In genomic region chr3:101414121-101414520, GRCh38 we compare ENCODE assay signal across 21 cellular contexts.
A peak's percentile ranks its signal among the peaks of the same experiment; 100 is the strongest.
DNase-seq lines count a peak whose midpoint lies in the region; ATAC-seq, FAIRE-seq and TF ChIP-seq lines count a peak whose summit lies in the region.
"Had no signal": no experiment of that assay in that cellular context is flagged by ENCODE, and none has a peak within 500 bp of the region (broad histone marks: within the 10 kb centered on the region; RNA-seq: fewer than 3 reads in every experiment).

No MANE protein-coding gene starts in this region.

- peak overlapping the region in 1 of 8 donors; percentile 9 for H3K4me3 Mint-ChIP-seq in CD4-positive, alpha-beta memory T cell
- H3K4me3 Mint-ChIP-seq: CD8-positive, alpha-beta memory T cell had no signal

- 68% methylated on average over 6 of the region's 6 CpGs for WGBS in K562 (ENCODE audit: insufficient coverage, low coverage, missing lambda C conversion rate)

- peak; percentile 35 for DNase-seq in NCI-H2171 treated with DMSO at 0.1 percent for 48 hours (lab: John Stamatoyannopoulos, UW)
- no peak for DNase-seq in NCI-H2171 (lab: John Stamatoyannopoulos, UW)
- DNase-seq in CD4-positive, alpha-beta memory T cell: no peak
- DNase-seq in NCI-H2196 (lab: John Stamatoyannopoulos, UW; ENCODE audit: unreplicated experiment): peak; percentile 83
- no peak for DNase-seq in K562 (ENCODE audit: extremely low read depth in 1 of 4, low spot score in 3 of 4)
- DNase-seq in hypothalamus (lab: John Stamatoyannopoulos, UW): no peak
- DNase-seq: activated CD4-positive, CD25-positive, alpha-beta regulatory T cell treated with anti-CD3 and anti-CD28 coated beads, Interleukin-2, amount 50 U/mL, for 72 hours; activated T-cell treated with anti-CD3 and anti-CD28 coated beads, Interleukin-2, amount 50 U/mL, for 48 hours; amniotic stem cell; CD8-positive, alpha-beta memory T cell; cerebellar nuclear complex; mucosa of descending colon; ovary; Peyer's patch had no signal

- no peaks in the 10 kb centered on the region for H3K27me3 Mint-ChIP-seq in CD4-positive, alpha-beta memory T cell
- H3K27me3 Mint-ChIP-seq: CD8-positive, alpha-beta memory T cell had no signal

- peaks cover 2% of the 10 kb centered on the region; the same call in 1 of the 3 replicates for H3K79me2 ChIP-seq in K562 (ENCODE audit: control insufficient read depth, insufficient read depth, low read length)

- H3K4me3 ChIP-seq in CD4-positive, alpha-beta memory T cell (ENCODE audit: low read length in 2 of 2): no peak overlapping the region
- no peak overlapping the region for H3K4me3 ChIP-seq in K562
- H3K4me3 ChIP-seq: mucosa of descending colon, ovary, Peyer's patch, skin epidermis, tibial nerve had no signal

- peaks cover 15% of the 10 kb centered on the region for H3K4me1 ChIP-seq in CD4-positive, alpha-beta memory T cell (ENCODE audit: insufficient read depth, low read length)
- H3K4me1 ChIP-seq in K562 (replicated peaks in 1 of 2; ENCODE audit: control insufficient read depth in 2 of 2, insufficient read depth in 2 of 2, low read length in 2 of 2): no peaks in the 10 kb centered on the region; a peak in 1 of 5 replicates
- H3K4me1 ChIP-seq: Peyer's patch, tibial nerve had no signal

- in situ Hi-C loops in K562 (cut with MboI): no loop called here

- peak overlapping the region in 5 of 7 donors; percentile 9 to 61 (median 48) for H3K27ac Mint-ChIP-seq in CD4-positive, alpha-beta memory T cell

- H3K9me3 ChIP-seq in CD4-positive, alpha-beta memory T cell (ENCODE audit: control insufficient read depth in 1 of 2, low read length in 2 of 2): no peaks in the 10 kb centered on the region
- H3K9me3 ChIP-seq in K562 (replicated peaks; ENCODE audit: control insufficient read depth, insufficient read depth, low read depth, low read length): no peaks in the 10 kb centered on the region; the same call in 1 of the 2 replicates
- H3K9me3 ChIP-seq: ovary, Peyer's patch had no signal

- peak; percentile 33; the same call in 2 of the 3 replicates for ATAC-seq in K562
- no peak for ATAC-seq in HG02678 (IDR thresholded peaks at IDR 0.05; ENCODE audit: unreplicated experiment)
- no peak for ATAC-seq in HG03095 (IDR thresholded peaks at IDR 0.05; ENCODE audit: unreplicated experiment)
- ATAC-seq: mucosa of descending colon had no signal

- no peaks in the 10 kb centered on the region for H3K27me3 ChIP-seq in CD4-positive, alpha-beta memory T cell (ENCODE audit: insufficient read depth, low read length)
- H3K27me3 ChIP-seq in K562 (ENCODE audit: control insufficient read depth in 2 of 2, insufficient read depth in 2 of 2, low read length in 2 of 2): no peaks in the 10 kb centered on the region
- H3K27me3 ChIP-seq: ovary, Peyer's patch, tibial nerve had no signal

- CTCF ChIA-PET in CD4-positive, alpha-beta memory T cell (lab: Charles Lee; ENCODE audit: partially characterized antibody): no interaction called here
- CTCF ChIA-PET in K562 (lab: Yijun Ruan, JAX; ENCODE audit: low intra/inter-chr PET ratio): no interaction called here

- no peak overlapping the region for H3K27ac ChIP-seq in CD4-positive, alpha-beta memory T cell (ENCODE audit: low read depth, low read length)
- H3K27ac ChIP-seq in K562 (ENCODE audit: extremely low read depth, low read depth, low read length): no peak overlapping the region
- H3K27ac ChIP-seq: ovary, Peyer's patch, skin epidermis, tibial nerve had no signal

- no peak for TF ChIP-seq POLR2A in K562 (conservative IDR thresholded peaks at IDR 0.05)

- TF ChIP-seq EP300 in K562 (IDR thresholded peaks at IDR 0.05; ENCODE audit: low read length): no peak

- no peak overlapping the region for H3K4me2 ChIP-seq in K562 (ENCODE audit: insufficient read depth, low read length)

- no peak for FAIRE-seq in K562 (lab: Jason Lieb, UNC)
- FAIRE-seq: A204.1, G401.6, GM12892 had no signal

- no peak for TF ChIP-seq RAD21 in K562 (CRISPR knock-in tag; conservative IDR thresholded peaks at IDR 0.05 in 1 of 2, IDR thresholded peaks at IDR 0.05 in 1 of 2)

- no peaks in the 10 kb centered on the region for H4K20me1 ChIP-seq in K562 (replicated peaks; ENCODE audit: control insufficient read depth, insufficient read depth, low read length)

- H3K9ac ChIP-seq in K562 (ENCODE audit: insufficient read depth in 1 of 2, low read depth in 2 of 2, low read length in 2 of 2): no peak overlapping the region

- intact Hi-C loops in CD4-positive, alpha-beta memory T cell (cut with micrococcal nuclease): loop anchor here (10.0 kb wide), 1 partner anchor 51 kb away; no protein-coding TSS in a partner anchor
- intact Hi-C loops in K562 (cut with micrococcal nuclease): no loop called here

- peaks cover 0 to 13% (median 8%) of the 10 kb centered on the region in 8 donors for H3K9me3 Mint-ChIP-seq in CD4-positive, alpha-beta memory T cell

- no TSS peak for BruUV-seq in K562 (replicated peaks; lab: Mats Ljungman, UMichigan)

- no peak for TF ChIP-seq CTCF in K562 (IDR thresholded peaks at IDR 0.05 in 2 of 3, conservative IDR thresholded peaks at IDR 0.05 in 1 of 3; ENCODE audit: insufficient read depth in 2 of 3, low read depth in 1 of 3, low read length in 3 of 3)

- H3K36me3 Mint-ChIP-seq in CD4-positive, alpha-beta memory T cell: peaks cover 34 to 40% of the 10 kb centered on the region in 2 donors

- H3K4me1 Mint-ChIP-seq in CD4-positive, alpha-beta memory T cell: peaks cover 26 to 48% (median 35%) of the 10 kb centered on the region in 4 donors

- peaks cover 4% of the 10 kb centered on the region for H3K36me3 ChIP-seq in CD4-positive, alpha-beta memory T cell (ENCODE audit: insufficient read depth, low read length)
- H3K36me3 ChIP-seq in K562 (ENCODE audit: control insufficient read depth, insufficient read depth, low read length): peaks cover 4% of the 10 kb centered on the region; the same call in 2 of the 3 replicates
- H3K36me3 ChIP-seq: ovary, Peyer's patch had no signal

- H3K9me1 ChIP-seq in K562 (ENCODE audit: control insufficient read depth, insufficient read depth, low read length): no peaks in the 10 kb centered on the region

- POLR2A ChIA-PET in CD4-positive, alpha-beta memory T cell (lab: Charles Lee; ENCODE audit: partially characterized antibody): interaction anchor here (0.6 kb wide), 1 partner anchor 21 kb away, joined by 3 read pairs; no protein-coding TSS in a partner anchor
- POLR2A ChIA-PET in K562 (lab: Yijun Ruan, JAX): interaction anchor here (0.7 to 0.8 kb wide), 2 partner anchors 13 to 53 kb away, joined by 3 to 6 read pairs; no protein-coding TSS in a partner anchor

- no peak overlapping the region for H2AFZ ChIP-seq in K562 (ENCODE audit: low read depth, low read length)

TF ChIP-seq in K562, 482 proteins besides CTCF, POLR2A, EP300 and RAD21 (continues in another document):
- no peak for TF ChIP-seq PPARD (CRISPR knock-in tag; IDR thresholded peaks at IDR 0.05)
- no peak for TF ChIP-seq NFATC3 (IDR thresholded peaks at IDR 0.05)
- no peak for TF ChIP-seq MCM2 (IDR thresholded peaks at IDR 0.05; ENCODE audit: low read depth)
- TF ChIP-seq TCF7 (IDR thresholded peaks at IDR 0.05; ENCODE audit: borderline replicate concordance): no peak
- TF ChIP-seq ZNF551 (CRISPR knock-in tag; IDR thresholded peaks at IDR 0.05): no peak
- TF ChIP-seq ZNF639 (CRISPR knock-in tag; conservative IDR thresholded peaks at IDR 0.05 in 1 of 2, IDR thresholded peaks at IDR 0.05 in 1 of 2): no peak
- TF ChIP-seq RBM34 (IDR thresholded peaks at IDR 0.05; ENCODE audit: borderline replicate concordance, insufficient read depth, low read length): no peak
- TF ChIP-seq RFX7 (CRISPR knock-in tag; IDR thresholded peaks at IDR 0.05): no peak
- TF ChIP-seq ZNF3 (CRISPR knock-in tag; IDR thresholded peaks at IDR 0.05): no peak
- TF ChIP-seq FOXO4 (CRISPR knock-in tag; IDR thresholded peaks at IDR 0.05): no peak

Comparison
In these comparisons a context has a peak if more than half of its experiments do, and no peak if none do; other contexts are left out.
1. DNase-seq: peak in NCI-H2171 treated with DMSO at 0.1 percent for 48 hours (single experiment) and NCI-H2196 (single experiment); none in NCI-H2171 (single experiment), CD4-positive, alpha-beta memory T cell (0 of 5), K562 (0 of 4) and hypothalamus (0 of 51).